8 cellular contexts compared by ENCODE assay signal in genomic region chr3:18443670-18444596, GRCh38. TPM values are rescaled to one million over a fixed set of nuclear protein-coding genes. Genes with fewer than 3 reads are reported as not detected.
DNase-seq lines count a peak whose midpoint lies in the region; ATAC-seq, FAIRE-seq and TF ChIP-seq lines count a peak whose summit lies in the region.

No MANE protein-coding gene starts in this region.

- WGBS in A549 (ENCODE audit: missing lambda C conversion rate) = 8% methylated on average over 40 of the region's 56 CpGs
- 2% methylated on average over 55 to 56 of the region's 56 CpGs for WGBS in aorta, 2 donors

- CTCF ChIA-PET in A549 (lab: Yijun Ruan, JAX) = interaction anchor here (1.3 kb wide), 1 partner anchor 12 kb away, joined by 3 read pairs; no protein-coding TSS in a partner anchor

- no peak for TF ChIP-seq EP300 in A549 (IDR thresholded peaks at IDR 0.05)

- ATAC-seq in A549 (peak in 1 of 2 experiments; percentile 18; a peak in 3 of 6 replicates), aorta (ENCODE audit: low FRiP score) (peak; percentile 42), GM18498 (IDR thresholded peaks at IDR 0.05; ENCODE audit: unreplicated experiment) (no peak), GM21786 (IDR thresholded peaks at IDR 0.05; ENCODE audit: unreplicated experiment) (no peak)

- DNase-seq in A549 (ENCODE audit: low read depth in 1 of 2, low spot score in 1 of 2) (no peak), HT-29 (ENCODE audit: low spot score) (peak; percentile 29), fibroblast of the aortic adventitia (ENCODE audit: low read depth) (no peak), neural crest cell (ENCODE audit: low read depth, low spot score) (peak; percentile 16), aorta (peak; percentile 59 to 81)
- DNase-seq in activated CD8-positive, alpha-beta memory T cell treated with anti-CD3 and anti-CD28 coated beads, Interleukin-2, amount 50 U/mL, for 4 hours = peak; percentile 30

- no peak for FAIRE-seq in A549 (lab: Jason Lieb, UNC)

- H3K27me3 ChIP-seq in aorta (ENCODE audit: control insufficient read depth in 1 of 2, insufficient read depth in 2 of 2, low read length in 1 of 2) = peaks cover 0 to 1% of the 10 kb centered on the region in 2 donors

- no peak overlapping the region for H3K27ac ChIP-seq in A549
- H3K27ac ChIP-seq in aorta (ENCODE audit: low read depth in 1 of 2, low read length in 2 of 2) = no peak overlapping the region

- H3K36me3 ChIP-seq in aorta (ENCODE audit: control insufficient read depth in 1 of 2, insufficient read depth in 2 of 2, low read length in 1 of 2) = no peaks in the 10 kb centered on the region

- no peak for TF ChIP-seq POLR2A in A549 (IDR thresholded peaks at IDR 0.05; ENCODE audit: low read length)

- no peaks in the 10 kb centered on the region for H3K9me3 Mint-ChIP-seq in neural crest cell

- H3K4me1 Mint-ChIP-seq in neural crest cell = peaks cover 20% of the 10 kb centered on the region

- peak overlapping the region; percentile 89 for H3K4me2 ChIP-seq in A549

- peaks cover 77% of the 10 kb centered on the region for H3K27me3 Mint-ChIP-seq in neural crest cell (ENCODE audit: low read depth)

- H3K9me3 ChIP-seq in A549 (no peaks in the 10 kb centered on the region), aorta (ENCODE audit: control insufficient read depth, low read length) (peaks cover 1% of the 10 kb centered on the region)

- no peak overlapping the region for H3K27ac Mint-ChIP-seq in neural crest cell (ENCODE audit: unreplicated experiment)

- H3K4me1 ChIP-seq in A549 = peaks cover 11% of the 10 kb centered on the region
- H3K4me1 ChIP-seq in aorta (ENCODE audit: control insufficient read depth in 1 of 2, insufficient read depth in 2 of 2, low read length in 2 of 2) = no peaks in the 10 kb centered on the region

- no peaks in the 10 kb centered on the region for H3K36me3 Mint-ChIP-seq in neural crest cell (ENCODE audit: low read depth)

- TF ChIP-seq CTCF in A549 (IDR thresholded peaks at IDR 0.05) (no peak), fibroblast of the aortic adventitia (IDR thresholded peaks at IDR 0.05; ENCODE audit: insufficient read depth, low read length) (no peak), neural crest cell (conservative IDR thresholded peaks at IDR 0.05) (no peak)

- POLR2A ChIA-PET in A549 (lab: Yijun Ruan, JAX) = no interaction called here

- peak overlapping the region; percentile 91 for H3K4me3 Mint-ChIP-seq in neural crest cell

- intact Hi-C loops in aorta (cut with DNase I) = loop anchor here (2.0 kb wide), 2 partner anchors 17 to 19 kb away; partner anchors contain the start of gene SATB1 (in 1 of the 2)

- H3K4me3 ChIP-seq in A549 = peak overlapping the region; percentile 47
- peak overlapping the region; percentile 41 for H3K4me3 ChIP-seq in fibroblast of the aortic adventitia (ENCODE audit: low read depth, low read length)
- peak overlapping the region; percentile 42 to 94 for H3K4me3 ChIP-seq in aorta (ENCODE audit: low read length in 2 of 2)

- no peak for TF ChIP-seq RAD21 in A549 (conservative IDR thresholded peaks at IDR 0.05 in 1 of 2, IDR thresholded peaks at IDR 0.05 in 1 of 2)

TF ChIP-seq in A549, 52 proteins besides CTCF, POLR2A, EP300 and RAD21:
- TF ChIP-seq HOXA7 (CRISPR knock-in tag; IDR thresholded peaks at IDR 0.05) (no peak), HMGXB4 (CRISPR knock-in tag; IDR thresholded peaks at IDR 0.05; ENCODE audit: borderline replicate concordance) (no peak), SREBF2 (IDR thresholded peaks at IDR 0.05) (no peak), NPAS2 (CRISPR knock-in tag; IDR thresholded peaks at IDR 0.05; ENCODE audit: borderline replicate concordance) (no peak), PBX3 (IDR thresholded peaks at IDR 0.05) (no peak), NFE2L2 (conservative IDR thresholded peaks at IDR 0.05; ENCODE audit: low read length) (no peak), FOSL2 (IDR thresholded peaks at IDR 0.05) (no peak), FOSL2 (CRISPR knock-in tag; IDR thresholded peaks at IDR 0.05) (no peak), ZC3H11A (IDR thresholded peaks at IDR 0.05) (no peak), ZFP36 (IDR thresholded peaks at IDR 0.05; ENCODE audit: borderline replicate concordance, partially characterized antibody) (no peak), CHD2 (IDR thresholded peaks at IDR 0.05; ENCODE audit: low read length, partially characterized antibody) (no peak), BCL3 (IDR thresholded peaks at IDR 0.05) (no peak)

RNA-seq across cellular contexts. Expression of gene SATB1, which starts 18.8 kb away (rescaled TPM):
- polyA plus RNA-seq in A549 (2011; rRNA removed) (0.05 and 0.13 TPM in 2 replicates), A549 (2017; fragmentation: RNase III; extraction: RNeasy Plus Mini Kit Qiagen cat#74134 plus additional on column Dnase treatment) (not detected in 3 replicates), aorta (10 to 100 TPM; 10.8 to 17.0 TPM)
- polyA plus RNA-seq in A549 (2012; cell fraction: cytosol; rRNA removed) = 0.05 TPM in 1 of 2 replicates, not detected in the other
- polyA plus RNA-seq in A549 (2012; cell fraction: nucleus; rRNA removed) = 0.01 TPM in 1 of 2 replicates, not detected in the other
- polyA minus RNA-seq in A549 (2011; rRNA and poly(A)+ RNA removed) = 0.39 TPM in 1 of 2 replicates, not detected in the other
- total RNA-seq in HT-29 (2014; rRNA removed; shearing (Covaris generic)) = 12.6 and 15.1 TPM in 2 replicates
- total RNA-seq in fibroblast of the aortic adventitia (ENCODE audit: low replicate concordance) (23.3 and 62.5 TPM in 2 replicates), neural crest cell (22.1 and 22.3 TPM in 2 replicates), aorta (10 to 100 TPM; 37.2 to 41.1 TPM)

Comparison
In these comparisons a context has a peak if more than half of its experiments do, and no peak if none do; other contexts are left out.
1. DNase-seq: peak in HT-29 (single experiment), activated CD8-positive, alpha-beta memory T cell treated with anti-CD3 and anti-CD28 coated beads, Interleukin-2, amount 50 U/mL, for 4 hours (single experiment), neural crest cell (single experiment) and aorta (2 of 2); none in A549 (0 of 2) and fibroblast of the aortic adventitia (single experiment).
2. Peak in every context shown above with its lines, with median percentiles within 50 percentile points of each other: H3K4me3 ChIP-seq.